Comparison of ENCODE assay signal across 21 cellular contexts in genomic region chr6:95767897-95768463, GRCh38.
DNase-seq lines count a peak whose midpoint lies in the region; ATAC-seq and TF ChIP-seq lines count a peak whose summit lies in the region.
"Had no signal": no experiment of that assay in that cellular context is flagged by ENCODE, and none has a peak within 500 bp of the region (broad histone marks: within the 10 kb centered on the region; RNA-seq: fewer than 3 reads in every experiment).

No MANE protein-coding gene starts in this region.

- peak; percentile 5 for DNase-seq in NCI-H748 treated with DMSO at 0.1 percent for 48 hours (lab: John Stamatoyannopoulos, UW)
- no peak for DNase-seq in NCI-H748 (lab: John Stamatoyannopoulos, UW; ENCODE audit: unreplicated experiment)
- DNase-seq in PC-9 = peak in 1 of 2 experiments; percentile 55
- DNase-seq in epithelial cell of esophagus (ENCODE audit: low read depth) = peak; percentile 5
- DNase-seq in upper lobe of left lung = no peak
- DNase-seq in DMS114 treated with DMSO at 0.1 percent for 48 hours (lab: John Stamatoyannopoulos, UW; ENCODE audit: unreplicated experiment) = no peak
- DNase-seq: 8988T; CD4-positive, alpha-beta memory T cell; DMS153; DND-41; EL; HCEC 1CT; IMR-90 had no signal

- WGBS in upper lobe of left lung, 2 donors = 65 to 69% methylated on average over 4 of the region's 4 CpGs

- no peaks in the 10 kb centered on the region for H3K79me2 ChIP-seq in PC-9 (ENCODE audit: low read depth)

- H3K36me3 ChIP-seq in PC-9 (ENCODE audit: low read depth) = no peaks in the 10 kb centered on the region
- no peaks in the 10 kb centered on the region for H3K36me3 ChIP-seq in upper lobe of left lung
- H3K36me3 ChIP-seq: BLaER1 had no signal

- H3K4me1 ChIP-seq in PC-9 (replicated peaks; ENCODE audit: insufficient read depth) = peaks cover 14% of the 10 kb centered on the region
- no peaks in the 10 kb centered on the region for H3K4me1 ChIP-seq in upper lobe of left lung

- BruUV-seq in PC-9 (replicated peaks; lab: Mats Ljungman, UMichigan) = no TSS peak

- TF ChIP-seq CTCF in PC-9 (conservative IDR thresholded peaks at IDR 0.05) = no peak
- no peak for TF ChIP-seq CTCF in epithelial cell of esophagus (IDR thresholded peaks at IDR 0.05; ENCODE audit: insufficient read depth, low read depth, low read length, missing control alignments)
- TF ChIP-seq CTCF in upper lobe of left lung (IDR thresholded peaks at IDR 0.05) = no peak

- H2AFZ ChIP-seq in PC-9 = peak overlapping the region; percentile 56; the same call in 1 of the 2 replicates
- H2AFZ ChIP-seq: GM23338 had no signal

- no peak overlapping the region for H3K4me3 Mint-ChIP-seq in stimulated activated memory B cell treated with anti-CD40 and anti-IgM and Interleukin-4, amounts not matched to agents 10 μg/mL and 1 μg/mL and 100 μg/mL, for 72 hours
- H3K4me3 Mint-ChIP-seq: CD14-positive monocyte; CD4-positive, alpha-beta memory T cell; GM23338 had no signal

- no peaks in the 10 kb centered on the region for H3K4me1 Mint-ChIP-seq in stimulated activated memory B cell treated with anti-CD40 and anti-IgM and Interleukin-4, amounts not matched to agents 10 μg/mL and 1 μg/mL and 100 μg/mL, for 72 hours
- H3K4me1 Mint-ChIP-seq: CD14-positive monocyte; CD4-positive, alpha-beta memory T cell; GM23338 had no signal

- no peaks in the 10 kb centered on the region for H3K9me3 Mint-ChIP-seq in stimulated activated memory B cell treated with anti-CD40 and anti-IgM and Interleukin-4, amounts not matched to agents 10 μg/mL and 1 μg/mL and 100 μg/mL, for 72 hours
- H3K9me3 Mint-ChIP-seq: CD14-positive monocyte; CD4-positive, alpha-beta memory T cell; GM23338 had no signal

- intact Hi-C loops in PC-9 (cut with micrococcal nuclease; ENCODE audit: unreplicated experiment) = no loop called here

- H3K9me2 ChIP-seq in PC-9 (ENCODE audit: insufficient read depth) = no peaks in the 10 kb centered on the region

- no peak for TF ChIP-seq EP300 in upper lobe of left lung (IDR thresholded peaks at IDR 0.05)

- no peaks in the 10 kb centered on the region for H3K36me3 Mint-ChIP-seq in stimulated activated memory B cell treated with anti-CD40 and anti-IgM and Interleukin-4, amounts not matched to agents 10 μg/mL and 1 μg/mL and 100 μg/mL, for 72 hours
- H3K36me3 Mint-ChIP-seq: CD14-positive monocyte; CD4-positive, alpha-beta memory T cell had no signal

- no peaks in the 10 kb centered on the region for H4K20me1 ChIP-seq in PC-9 (ENCODE audit: insufficient read depth)
- H4K20me1 ChIP-seq: BLaER1 had no signal

- CTCF ChIA-PET in PC-9 (lab: Charles Lee) = no interaction called here

- H3K4me2 ChIP-seq in PC-9 = peak overlapping the region; percentile 50
- H3K4me2 ChIP-seq: BLaER1, GM23338 had no signal

- no peak overlapping the region for H3K27ac Mint-ChIP-seq in stimulated activated memory B cell treated with anti-CD40 and anti-IgM and Interleukin-4, amounts not matched to agents 10 μg/mL and 1 μg/mL and 100 μg/mL, for 72 hours
- H3K27ac Mint-ChIP-seq: CD14-positive monocyte; CD4-positive, alpha-beta memory T cell; GM23338 had no signal

- H3K27ac ChIP-seq in PC-9 (no peak overlapping the region), upper lobe of left lung (no peak overlapping the region)
- H3K27ac ChIP-seq: BLaER1, HL-60 had no signal

- no peaks in the 10 kb centered on the region for H3F3A ChIP-seq in PC-9 (ENCODE audit: insufficient read depth, low read depth)

- no peak for TF ChIP-seq POLR2A in upper lobe of left lung (IDR thresholded peaks at IDR 0.05)

- H3K27me3 Mint-ChIP-seq in stimulated activated memory B cell treated with anti-CD40 and anti-IgM and Interleukin-4, amounts not matched to agents 10 μg/mL and 1 μg/mL and 100 μg/mL, for 72 hours = no peaks in the 10 kb centered on the region
- H3K27me3 Mint-ChIP-seq: CD4-positive, alpha-beta memory T cell had no signal

- H3K9me3 ChIP-seq in PC-9 (ENCODE audit: insufficient read depth, low read depth) (0 out of 2 replicates have a peak, but pooled peaks cover 7% of the 10 kb centered on the region), upper lobe of left lung (no peaks in the 10 kb centered on the region)
- H3K9me3 ChIP-seq: BLaER1 had no signal

- POLR2A ChIA-PET in PC-9 (lab: Charles Lee; ENCODE audit: unreplicated experiment) = no interaction called here

- H3K4me3 ChIP-seq in PC-9 (no peak overlapping the region), epithelial cell of esophagus (ENCODE audit: low read length) (no peak overlapping the region), upper lobe of left lung (no peak overlapping the region)
- H3K4me3 ChIP-seq: BLaER1, GM12878, GM23338, K562 had no signal

- ATAC-seq in stimulated activated memory B cell treated with anti-CD40 and anti-IgM and Interleukin-4, amounts not matched to agents 10 μg/mL and 1 μg/mL and 100 μg/mL, for 72 hours = peak; percentile 39
- ATAC-seq in upper lobe of left lung (ENCODE audit: low FRiP score in 2 of 2) (no peak), GM21786 (IDR thresholded peaks at IDR 0.05; ENCODE audit: unreplicated experiment) (no peak)
- ATAC-seq: K562 had no signal

- H3K27me3 ChIP-seq in PC-9 (ENCODE audit: insufficient read depth, low read depth) (no peaks in the 10 kb centered on the region), upper lobe of left lung (no peaks in the 10 kb centered on the region)
- H3K27me3 ChIP-seq: BLaER1 had no signal

Comparison
In these comparisons a context has a peak if more than half of its experiments do, and no peak if none do; other contexts are left out.
1. DNase-seq: peak in NCI-H748 treated with DMSO at 0.1 percent for 48 hours (single experiment) and epithelial cell of esophagus (single experiment); none in NCI-H748 (single experiment), upper lobe of left lung (0 of 2) and DMS114 treated with DMSO at 0.1 percent for 48 hours (single experiment).